In genomic region chr20:62219992-62220665, GRCh38 we compare ENCODE assay signal across 8 cellular contexts. TPM values are rescaled to one million over a fixed set of nuclear protein-coding genes. Genes with fewer than 3 reads are reported as not detected.
DNase-seq lines count a peak whose midpoint lies in the region; ATAC-seq and TF ChIP-seq lines count a peak whose summit lies in the region.

Gene HRH3, minus strand, starts transcription at chr20:62220278. Its CDS starts 308 bp downstream, at chr20:62219970.

- no peak within 1 kb of the TSS for H3K27ac Mint-ChIP-seq in endothelial cell (ENCODE audit: unreplicated experiment)
- no peak within 1 kb of the TSS for H3K27ac Mint-ChIP-seq in nephron progenitor cell

- no peaks in the 10 kb centered on the region for H3K79me2 ChIP-seq in MM.1S (ENCODE audit: low read length)

- H3K9ac ChIP-seq in MM.1S (ENCODE audit: low read length) = no peak within 1 kb of the TSS

- no peaks in the 10 kb centered on the region for H3K9me3 ChIP-seq in MM.1S (replicated peaks; ENCODE audit: insufficient read depth, low read length)

- H3K4me3 ChIP-seq in MM.1S (ENCODE audit: low read length) = no peak within 1 kb of the TSS

- H3K9me2 ChIP-seq in MM.1S (replicated peaks; ENCODE audit: insufficient read depth, low read length) = no peaks in the 10 kb centered on the region

- H3K27me3 Mint-ChIP-seq in endothelial cell (ENCODE audit: unreplicated experiment) = peaks cover 13% of the 10 kb centered on the region
- H3K27me3 Mint-ChIP-seq in nephron progenitor cell (ENCODE audit: low read depth, poor library complexity) = peaks cover 89% of the 10 kb centered on the region

- ATAC-seq in HG03039 (IDR thresholded peaks at IDR 0.05; ENCODE audit: unreplicated experiment) = no peak

- H3K4me1 Mint-ChIP-seq in endothelial cell (ENCODE audit: unreplicated experiment) (peaks cover 2% of the 10 kb centered on the region), nephron progenitor cell (peaks cover 4% of the 10 kb centered on the region)

- no peaks in the 10 kb centered on the region for H3K36me3 ChIP-seq in MM.1S (replicated peaks; ENCODE audit: insufficient read depth, low read length)

- no peak within 1 kb of the TSS; the same call in 1 of the 2 replicates for H3K4me2 ChIP-seq in MM.1S (ENCODE audit: low read depth, low read length)

- H3K27ac ChIP-seq in MM.1S (ENCODE audit: low read length) = no peak within 1 kb of the TSS

- peaks cover 92% of the 10 kb centered on the region for H3K27me3 ChIP-seq in MM.1S (replicated peaks; ENCODE audit: insufficient read depth, low read length)

- no peaks in the 10 kb centered on the region for H3K9me3 Mint-ChIP-seq in endothelial cell (ENCODE audit: unreplicated experiment)
- no peaks in the 10 kb centered on the region for H3K9me3 Mint-ChIP-seq in nephron progenitor cell

- no peaks in the 10 kb centered on the region for H3F3A ChIP-seq in MM.1S (ENCODE audit: insufficient read depth, low read length)

- H3K36me3 Mint-ChIP-seq in endothelial cell (ENCODE audit: low read depth, unreplicated experiment) (no peaks in the 10 kb centered on the region), nephron progenitor cell (ENCODE audit: low read depth) (no peaks in the 10 kb centered on the region)

- H4K20me1 ChIP-seq in MM.1S (ENCODE audit: insufficient read depth, low read length) = 0 out of 2 replicates have a peak, but pooled peaks cover 3% of the 10 kb centered on the region

- DNase-seq in GM03348 (ENCODE audit: low spot score) = peak; percentile 90
- DNase-seq in MM.1S = peak; percentile 49
- peak; percentile 7 to 19 for DNase-seq in activated CD4-positive, alpha-beta T cell treated with anti-CD3 and anti-CD28 coated beads, Interleukin-2, amount 50 U/mL, for 24 hours (ENCODE audit: low read depth in 1 of 2, low spot score in 1 of 2)
- peak; percentile 79 for DNase-seq in endothelial cell (ENCODE audit: low spot score)
- peak; percentile 88 for DNase-seq in nephron progenitor cell
- no peak for DNase-seq in AML-193 (lab: John Stamatoyannopoulos, UW)
- DNase-seq in EL = no peak

- peak within 1 kb of the TSS; percentile 71 for H3K4me3 Mint-ChIP-seq in endothelial cell (ENCODE audit: unreplicated experiment)
- peak within 1 kb of the TSS; percentile 25 for H3K4me3 Mint-ChIP-seq in nephron progenitor cell

- H2AFZ ChIP-seq in MM.1S (ENCODE audit: low read length) = no peak within 1 kb of the TSS

- no peaks in the 10 kb centered on the region for H3K4me1 ChIP-seq in MM.1S (ENCODE audit: low read length)

- no peak for TF ChIP-seq CTCF in MM.1S (IDR thresholded peaks at IDR 0.05; ENCODE audit: low read length)
- TF ChIP-seq CTCF in endothelial cell (IDR thresholded peaks at IDR 0.05; ENCODE audit: unreplicated experiment) = no peak
- TF ChIP-seq CTCF in nephron progenitor cell (IDR thresholded peaks at IDR 0.05) = no peak

RNA-seq across cellular contexts. Expression of gene HRH3, which starts in this region (rescaled TPM):
- total RNA-seq in endothelial cell (ENCODE audit: unreplicated experiment) = not detected

Comparison
In these comparisons a context has a peak if more than half of its experiments do, and no peak if none do; other contexts are left out.
1. Peak in DNase-seq in endothelial cell; RNA of the gene not detected or under 1 TPM.
2. DNase-seq: peak in GM03348 (single experiment), MM.1S (single experiment), activated CD4-positive, alpha-beta T cell treated with anti-CD3 and anti-CD28 coated beads, Interleukin-2, amount 50 U/mL, for 24 hours (2 of 2) and nephron progenitor cell (single experiment); none in AML-193 (0 of 2) and EL (single experiment).